8 cellular contexts compared by ENCODE assay signal in genomic region chr14:59919582-59920377, GRCh38. TPM values are rescaled to one million over a fixed set of nuclear protein-coding genes. Genes with fewer than 3 reads are reported as not detected.
DNase-seq lines count a peak whose midpoint lies in the region; ATAC-seq and TF ChIP-seq lines count a peak whose summit lies in the region.

Gene LRRC9 (plus strand): TSS chr14:59920144.

- no peak for TF ChIP-seq CTCF in prostate gland (IDR thresholded peaks at IDR 0.05)

- no peaks in the 10 kb centered on the region for H3K4me1 ChIP-seq in prostate gland (replicated peaks)

- H3K4me3 ChIP-seq in prostate gland = peak within 1 kb of the TSS; percentile 31 to 43

- intact Hi-C loops in prostate gland (cut with DNase I) = no loop called here

- 7% methylated on average over 56 of the region's 56 CpGs for WGBS in prostate gland

- no peaks in the 10 kb centered on the region for H3K27me3 ChIP-seq in prostate gland (replicated peaks; ENCODE audit: insufficient read depth)

- DNase-seq in stimulated activated naive CD4-positive, alpha-beta T cell (lab: John Stamatoyannopoulos, UW) = peak in 5 of 6 experiments; percentile 3 to 36 (median 19)
- no peak for DNase-seq in stimulated activated naive CD4-positive, alpha-beta T cell treated with Interleukin-2 at 50 U/mL for 16 hours (lab: John Stamatoyannopoulos, UW)
- DNase-seq in NCI-H2227 (lab: John Stamatoyannopoulos, UW; ENCODE audit: unreplicated experiment) (peak; percentile 94), amygdala (lab: John Stamatoyannopoulos, UW) (peak in 36 of 56 donors; percentile 7 to 58 (median 27)), hippocampal formation (lab: John Stamatoyannopoulos, UW) (peak; percentile 27 to 35), prostate gland (ENCODE audit: low spot score) (peak; percentile 35), MV-4-11 (lab: John Stamatoyannopoulos, UW) (no peak)

- H3K36me3 ChIP-seq in prostate gland = no peaks in the 10 kb centered on the region

- no peak for TF ChIP-seq POLR2A in prostate gland (IDR thresholded peaks at IDR 0.05)

- H3K27ac ChIP-seq in prostate gland = peak within 1 kb of the TSS; percentile 60 to 77

- ATAC-seq in activated CD4-positive, CD25-positive, alpha-beta regulatory T cell treated with anti-CD3 and anti-CD28 coated beads, Interleukin-2, amount 50 U/mL, for 24 hours = no peak

- H3K9me3 ChIP-seq in prostate gland = no peaks in the 10 kb centered on the region

RNA-seq across cellular contexts. Expression of gene LRRC9, which starts in this region (rescaled TPM):
- total RNA-seq in prostate gland = 1 to 10 TPM; 1.1 to 2.0 TPM

Comparison
In these comparisons a context has a peak if more than half of its experiments do, and no peak if none do; other contexts are left out.
1. DNase-seq: peak in stimulated activated naive CD4-positive, alpha-beta T cell (5 of 6), NCI-H2227 (single experiment), amygdala (36 of 56), hippocampal formation (2 of 2) and prostate gland (single experiment); none in stimulated activated naive CD4-positive, alpha-beta T cell treated with Interleukin-2 at 50 U/mL for 16 hours (single experiment) and MV-4-11 (single experiment).